In genomic region chr6:51934098-51934497, GRCh38 we compare ENCODE assay signal across 11 cellular contexts.
DNase-seq lines count a peak whose midpoint lies in the region; ATAC-seq and TF ChIP-seq lines count a peak whose summit lies in the region.
"Had no signal": no experiment of that assay in that cellular context is flagged by ENCODE, and none has a peak within 500 bp of the region (broad histone marks: within the 10 kb centered on the region; RNA-seq: fewer than 3 reads in every experiment).

No MANE protein-coding gene starts in this region.

- intact Hi-C loops in PC-3 (cut with micrococcal nuclease) = no loop called here
- intact Hi-C loops in prostate gland (cut with DNase I) = no loop called here

- H3K4me3 ChIP-seq in GM06990 (replicated peaks; ENCODE audit: low read depth, low read length) (no peak overlapping the region), PC-3 (ENCODE audit: low read length) (no peak overlapping the region), prostate gland (no peak overlapping the region)
- H3K4me3 ChIP-seq: ovary had no signal

- ATAC-seq in HG02642 (IDR thresholded peaks at IDR 0.05; ENCODE audit: poor library complexity, unreplicated experiment) (peak; percentile 51), PC-3 (no peak; the same call in 1 of the 2 replicates), GM19463 (IDR thresholded peaks at IDR 0.05; ENCODE audit: unreplicated experiment) (no peak)

- no peak overlapping the region for H3K9ac ChIP-seq in PC-3 (ENCODE audit: low read length)

- 66% methylated on average over 7 of the region's 7 CpGs for WGBS in prostate gland

- H3K4me1 ChIP-seq in PC-3 (ENCODE audit: insufficient read depth, low read length) (no peaks in the 10 kb centered on the region), prostate gland (replicated peaks) (no peaks in the 10 kb centered on the region)

- DNase-seq in GM06990 (ENCODE audit: extremely low read depth, insufficient read length) = no peak
- DNase-seq in PC-3 = peak; percentile 16
- DNase-seq in iPS-NIHi7 (ENCODE audit: extremely low spot score) = peak; percentile 79
- DNase-seq in prostate gland (ENCODE audit: low spot score) = no peak
- no peak for DNase-seq in stimulated activated naive CD4-positive, alpha-beta T cell treated with Interleukin-2 at 50 U/mL for 16 hours (lab: John Stamatoyannopoulos, UW)
- no peak for DNase-seq in NCI-H2171 (lab: John Stamatoyannopoulos, UW)
- DNase-seq: activated naive CD4-positive, alpha-beta T cell treated with anti-CD3 and anti-CD28 coated beads, Interleukin-2, amount 50 U/mL, for 16 hours; ovary; stimulated activated naive CD4-positive, alpha-beta T cell had no signal

- no peaks in the 10 kb centered on the region for H3F3A ChIP-seq in PC-3 (ENCODE audit: low read length, unreplicated experiment)

- POLR2A ChIA-PET in PC-3 (lab: Charles Lee; ENCODE audit: unreplicated experiment) = no interaction called here

- CTCF ChIA-PET in PC-3 (lab: Charles Lee) = no interaction called here

- H3K27me3 ChIP-seq in GM06990 (replicated peaks; ENCODE audit: control insufficient read depth, insufficient read depth, low read length) (no peaks in the 10 kb centered on the region; the same call in 1 of the 2 replicates), PC-3 (ENCODE audit: low read length) (no peaks in the 10 kb centered on the region), prostate gland (replicated peaks; ENCODE audit: insufficient read depth) (no peaks in the 10 kb centered on the region)
- H3K27me3 ChIP-seq: ovary had no signal

- H4K20me1 ChIP-seq in PC-3 (ENCODE audit: low read length) = no peaks in the 10 kb centered on the region

- no peak for TF ChIP-seq POLR2A in prostate gland (IDR thresholded peaks at IDR 0.05)

- H3K9me3 ChIP-seq in PC-3 (ENCODE audit: low read length) = no peaks in the 10 kb centered on the region
- no peaks in the 10 kb centered on the region for H3K9me3 ChIP-seq in prostate gland
- H3K9me3 ChIP-seq: ovary had no signal

- H3K9me2 ChIP-seq in PC-3 (replicated peaks; ENCODE audit: low read length) = no peaks in the 10 kb centered on the region

- no peaks in the 10 kb centered on the region for H3K79me2 ChIP-seq in PC-3 (ENCODE audit: low read length)

- no peak overlapping the region for H2AFZ ChIP-seq in PC-3 (ENCODE audit: low read length)

- no peak overlapping the region for H3K27ac ChIP-seq in PC-3 (ENCODE audit: low read length)
- H3K27ac ChIP-seq in prostate gland = no peak overlapping the region
- H3K27ac ChIP-seq: ovary had no signal

- H3K4me2 ChIP-seq in PC-3 (ENCODE audit: low read length) = no peak overlapping the region

- no peaks in the 10 kb centered on the region for H3K36me3 ChIP-seq in GM06990 (ENCODE audit: control insufficient read depth, insufficient read depth, low read length)
- no peaks in the 10 kb centered on the region for H3K36me3 ChIP-seq in PC-3 (ENCODE audit: low read depth, low read length)
- H3K36me3 ChIP-seq in prostate gland = no peaks in the 10 kb centered on the region
- H3K36me3 ChIP-seq: ovary had no signal

- BruUV-seq in PC-3 (replicated peaks; lab: Mats Ljungman, UMichigan) = no TSS peak

- peak; percentile 70 for TF ChIP-seq CTCF in GM06990 (IDR thresholded peaks at IDR 0.05; ENCODE audit: insufficient read depth, low read length, poor library complexity, severe bottlenecking)
- peak; percentile 53 for TF ChIP-seq CTCF in PC-3 (conservative IDR thresholded peaks at IDR 0.05; ENCODE audit: low read depth, low read length)
- TF ChIP-seq CTCF in prostate gland (IDR thresholded peaks at IDR 0.05) = no peak

Comparison
In these comparisons a context has a peak if more than half of its experiments do, and no peak if none do; other contexts are left out.
1. DNase-seq: peak in PC-3 (single experiment) and iPS-NIHi7 (single experiment); none in GM06990 (single experiment), prostate gland (single experiment), stimulated activated naive CD4-positive, alpha-beta T cell treated with Interleukin-2 at 50 U/mL for 16 hours (single experiment) and NCI-H2171 (single experiment).
2. CTCF ChIP-seq: peak in GM06990 (single experiment) and PC-3 (single experiment); none in prostate gland (0 of 4).